9 cellular contexts compared by ENCODE assay signal in genomic region chr3:118097660-118098059, GRCh38.
"Had no signal": no experiment of that assay in that cellular context is flagged by ENCODE, and none has a peak within 500 bp of the region (broad histone marks: within the 10 kb centered on the region; RNA-seq: fewer than 3 reads in every experiment).

No MANE protein-coding gene starts in this region.

- DNase-seq: GM23248, GOT3, H9, HCEC 1CT, Karpas-422, KBM-7 had no signal

- H3K4me2 ChIP-seq: KMS-11 had no signal

- H3K4me3 ChIP-seq: GM23248 had no signal

- H2AFZ ChIP-seq: GM23248 had no signal

- FAIRE-seq: H54 had no signal

- H3K9ac ChIP-seq: GM23248, KMS-11 had no signal

- H3K27ac ChIP-seq: GM23248, HL-60, KMS-11 had no signal
